24 cellular contexts compared by ENCODE assay signal in the genomic region with DNA sequence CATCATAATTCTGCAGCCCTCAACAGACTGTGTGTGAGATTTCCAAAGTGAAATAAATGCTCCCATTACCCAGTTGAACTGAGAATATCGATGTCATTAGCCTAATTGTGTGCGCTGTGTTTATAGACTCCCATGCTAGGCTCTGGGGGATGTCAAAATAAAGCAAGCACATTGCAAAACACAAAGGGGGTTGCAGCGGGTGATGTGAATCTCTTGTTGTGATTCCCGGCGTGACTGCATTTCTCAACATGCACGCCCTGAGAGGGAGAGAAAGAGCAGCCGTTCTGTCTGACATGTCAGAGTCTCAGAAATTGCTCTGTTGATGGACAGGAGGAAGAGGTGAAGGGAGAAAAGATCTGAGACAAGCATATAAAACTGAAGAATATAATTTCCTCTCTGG.
"Had no signal": no experiment of that assay in that cellular context is flagged by ENCODE, and none has a peak within 500 bp of the region (broad histone marks: within the 10 kb centered on the region; RNA-seq: fewer than 3 reads in every experiment).

No MANE protein-coding gene starts in this region.

- H3K9ac ChIP-seq: parathyroid adenoma had no signal

- H3K36me3 ChIP-seq: esophagus squamous epithelium, neutrophil, prostate gland, right atrium auricular region, sigmoid colon, stomach, thyroid gland, vagina had no signal

- H2AFZ ChIP-seq: parathyroid adenoma had no signal

- FAIRE-seq: endometrium, frontal cortex, kidney had no signal

- H3K9me3 ChIP-seq: neutrophil, prostate gland, sigmoid colon, thyroid gland, vagina had no signal

- H3K4me1 ChIP-seq: esophagus squamous epithelium, parathyroid adenoma, prostate gland, right atrium auricular region, sigmoid colon, stomach, thyroid gland had no signal

- ATAC-seq: effector memory CD8-positive, alpha-beta T cell; left lobe of liver; stimulated activated effector memory CD8-positive, alpha-beta T cell treated with anti-CD3 and anti-CD28 coated beads, Interleukin-12 subunit alpha, Interleukin-12 subunit beta, amount 100 ng/mL, for 72 hours had no signal

- H3K27me3 ChIP-seq: right atrium auricular region, sigmoid colon, thyroid gland, vagina had no signal

- H3K4me3 ChIP-seq: esophagus squamous epithelium, lung, prostate gland, right atrium auricular region, sigmoid colon, stomach, thyroid gland, vagina had no signal

- H3K79me2 ChIP-seq: parathyroid adenoma had no signal

- DNase-seq: cortex of kidney; effector memory CD8-positive, alpha-beta T cell; erythroblast; esophagus squamous epithelium; head of caudate nucleus; kidney; natural killer cell; sigmoid colon; stimulated activated CD4-positive, alpha-beta T cell treated with anti-CD3 and anti-CD28 coated beads, Interleukin-2, amount 100 ng/mL, for 24 hours; stimulated activated CD4-positive, alpha-beta T cell treated with anti-CD3 and anti-CD28 coated beads, Interleukin-4, amount 100 ng/mL, for 24 hours; stimulated activated naive CD4-positive, alpha-beta T cell treated with Interleukin-2 at 50 U/mL for 16 hours; stomach; thyroid gland; trophoblast cell had no signal

- H3K27ac ChIP-seq: esophagus squamous epithelium, neutrophil, parathyroid adenoma, prostate gland, right atrium auricular region, sigmoid colon, stomach, thyroid gland, vagina had no signal
